Comparison of ENCODE assay signal across 8 cellular contexts in the genomic region with DNA sequence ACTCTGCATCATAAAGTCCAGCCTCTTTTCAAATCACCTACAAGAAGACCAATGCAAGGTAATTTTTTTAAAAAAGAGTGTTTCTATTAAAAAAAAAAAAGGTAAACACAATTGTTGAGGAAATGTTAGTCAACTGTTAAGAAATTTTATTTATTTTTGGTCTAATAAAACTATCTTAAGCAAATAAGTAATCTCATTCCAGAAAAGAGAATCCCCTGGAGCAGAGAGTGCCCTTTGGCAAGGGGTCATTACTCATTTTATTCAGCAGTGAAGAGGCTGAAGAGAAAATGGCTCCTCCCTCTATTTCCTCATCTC.
A peak's percentile ranks its signal among the peaks of the same experiment; 100 is the strongest.
DNase-seq lines count a peak whose midpoint lies in the region; ATAC-seq, FAIRE-seq and TF ChIP-seq lines count a peak whose summit lies in the region.

No MANE protein-coding gene starts in this region.

- dilution Hi-C loops in keratinocyte (cut with MboI; ENCODE audit: extremely low pct_ligation_motif_present, low sequenced_read_pairs), result no loop called here

- no peak for TF ChIP-seq POLR2A in HCT116 (IDR thresholded peaks at IDR 0.05; ENCODE audit: borderline replicate concordance, extremely low read depth, insufficient read depth, insufficient read length)

- no peaks in the 10 kb centered on the region for H3K9me1 ChIP-seq in keratinocyte (ENCODE audit: control insufficient read depth, extremely low read depth, insufficient read depth, low read length)

- peak overlapping the region; percentile 65 for H3K9ac ChIP-seq in HCT116 (ENCODE audit: low read length)
- H3K9ac ChIP-seq in keratinocyte (ENCODE audit: control insufficient read depth, extremely low read depth, insufficient read depth, low read length), result peak overlapping the region; percentile 86

- no peaks in the 10 kb centered on the region for H3K9me2 ChIP-seq in HCT116 (ENCODE audit: insufficient read depth)

- no peaks in the 10 kb centered on the region for H3K79me2 ChIP-seq in HCT116 (ENCODE audit: insufficient read depth, low read length)
- H3K79me2 ChIP-seq in keratinocyte (ENCODE audit: control insufficient read depth, insufficient read depth, low read length), result no peaks in the 10 kb centered on the region

- no peak for TF ChIP-seq CTCF in AG09319 (IDR thresholded peaks at IDR 0.05; ENCODE audit: low read depth, low read length)
- TF ChIP-seq CTCF in HCT116 (IDR thresholded peaks at IDR 0.05 in 2 of 3, conservative IDR thresholded peaks at IDR 0.05 in 1 of 3; ENCODE audit: borderline replicate concordance in 1 of 3, insufficient read depth in 1 of 3, low read depth in 2 of 3, low read length in 2 of 3), result no peak
- TF ChIP-seq CTCF in keratinocyte (optimal IDR thresholded peaks at IDR 0.05 in 1 of 3, IDR thresholded peaks at IDR 0.05 in 1 of 3, conservative IDR thresholded peaks at IDR 0.05 in 1 of 3; ENCODE audit: extremely low read depth in 1 of 3, insufficient read depth in 2 of 3, low read length in 3 of 3), result no peak
- TF ChIP-seq CTCF in GM13976 (IDR thresholded peaks at IDR 0.05; ENCODE audit: borderline replicate concordance, control extremely low read depth, extremely low read depth, insufficient read depth, missing control alignments), result no peak

- POLR2A ChIA-PET in HCT116 (lab: Charles Lee), result interaction anchor here (1.0 to 1.9 kb wide), 4 partner anchors 8 to 273 kb away, joined by 3 to 9 read pairs (median 4); a partner anchor contains a TSS

- H3K36me3 ChIP-seq in HCT116 (ENCODE audit: control insufficient read depth in 1 of 2, insufficient read depth in 2 of 2, low read length in 2 of 2) (peaks cover 3 to 14% of the 10 kb centered on the region in 2 experiments; a peak in 3 of 4 replicates), keratinocyte (ENCODE audit: control insufficient read depth in 2 of 2, extremely low read depth in 1 of 2, insufficient read depth in 2 of 2, low read length in 2 of 2) (peaks cover 6 to 21% of the 10 kb centered on the region in 2 experiments)

- in situ Hi-C loops in GM13976 (cut with MboI; ENCODE audit: low sequenced_read_pairs, unreplicated experiment), result loop anchor here (10.0 kb wide), 1 partner anchor 164 kb away; a partner anchor contains a TSS

- no peak for TF ChIP-seq RAD21 in HCT116 (IDR thresholded peaks at IDR 0.05; ENCODE audit: low read depth)

- no peaks in the 10 kb centered on the region for H3K27me3 ChIP-seq in HCT116 (ENCODE audit: insufficient read depth, low read length)
- no peaks in the 10 kb centered on the region for H3K27me3 ChIP-seq in keratinocyte (ENCODE audit: control insufficient read depth, extremely low read depth, insufficient read depth, low read length)

- H3K4me1 ChIP-seq in HCT116 (ENCODE audit: control insufficient read depth in 1 of 2, insufficient read depth in 2 of 2, low read length in 2 of 2), result peaks cover 54 to 60% of the 10 kb centered on the region in 2 experiments
- H3K4me1 ChIP-seq in keratinocyte (ENCODE audit: control insufficient read depth, extremely low read depth, insufficient read depth, low read length), result peaks cover 37% of the 10 kb centered on the region

- H3K9me3 ChIP-seq in HCT116 (ENCODE audit: control insufficient read depth in 1 of 2, insufficient read depth in 1 of 2, low read depth in 1 of 2, low read length in 2 of 2) (no peaks in the 10 kb centered on the region), keratinocyte (ENCODE audit: control insufficient read depth, low read depth, low read length) (no peaks in the 10 kb centered on the region)

- intact Hi-C loops in HCT116 (cut with micrococcal nuclease), result loop anchor here (1.0 to 5.0 kb wide), 5 partner anchors 61 to 273 kb away; a partner anchor contains a TSS

- ATAC-seq in HCT116, result peak; percentile 53
- no peak for ATAC-seq in GM21390 (IDR thresholded peaks at IDR 0.05; ENCODE audit: unreplicated experiment)
- ATAC-seq in HG02970 (IDR thresholded peaks at IDR 0.05; ENCODE audit: low FRiP score, unreplicated experiment), result no peak

- no peak for FAIRE-seq in keratinocyte (lab: Jason Lieb, UNC)

- H3K4me2 ChIP-seq in HCT116 (ENCODE audit: low read length), result peak overlapping the region; percentile 71
- peak overlapping the region; percentile 81 for H3K4me2 ChIP-seq in keratinocyte (ENCODE audit: control insufficient read depth, extremely low read depth, insufficient read depth, low read depth, low read length)

- no peak overlapping the region for H2AFZ ChIP-seq in HCT116 (ENCODE audit: low read depth, low read length, poor library complexity, severe bottlenecking)
- H2AFZ ChIP-seq in keratinocyte (ENCODE audit: control insufficient read depth, low read length), result no peak overlapping the region

- CTCF ChIA-PET in HCT116 (lab: Charles Lee), result interaction anchor here (0.8 to 3.2 kb wide), 11 partner anchors 9 to 273 kb away, joined by 3 to 26 read pairs (median 8); a partner anchor contains a TSS

- DNase-seq in AG09319 (ENCODE audit: extremely low read depth, low read depth) (peak; percentile 63), HCT116 (ENCODE audit: low read depth, low spot score) (no peak), SKM-1 treated with dmso at 0.1 percent for 144 hours (lab: John Stamatoyannopoulos, UW; ENCODE audit: unreplicated experiment) (peak; percentile 65), keratinocyte (ENCODE audit: low read depth, low spot score) (no peak), CD1c-positive myeloid dendritic cell (ENCODE audit: extremely low spot score) (no peak), GM13976 (ENCODE audit: low spot score) (no peak)

- RAD21 ChIA-PET in HCT116 (lab: Charles Lee; ENCODE audit: low non-redundant PET in 1 of 2, low total read pairs in 2 of 2, uncharacterized antibody in 2 of 2, unreplicated experiment in 2 of 2), result interaction anchor here (1.0 to 1.8 kb wide), 3 partner anchors 161 to 273 kb away, joined by 3 to 6 read pairs (median 5); no protein-coding TSS in a partner anchor

- H3K27ac ChIP-seq in HCT116 (ENCODE audit: low read depth, low read length) (peak overlapping the region; percentile 84), keratinocyte (ENCODE audit: control insufficient read depth, insufficient read depth, low read length) (peak overlapping the region; percentile 99)

- H3K4me3 ChIP-seq in HCT116 (replicated peaks in 1 of 2; ENCODE audit: low read depth in 1 of 2, low read length in 2 of 2) (peak overlapping the region in 1 of 2 experiments; percentile 35; a peak in 2 of 4 replicates), keratinocyte (ENCODE audit: control insufficient read depth in 2 of 3, extremely low read depth in 1 of 3, insufficient read depth in 2 of 3, low read depth in 1 of 3, low read length in 3 of 3) (no peak overlapping the region)

- BruUV-seq in HCT116 (replicated peaks; lab: Mats Ljungman, UMichigan), result TSS peak; percentile 22

- H4K20me1 ChIP-seq in HCT116 (ENCODE audit: insufficient read depth) (no peaks in the 10 kb centered on the region), keratinocyte (ENCODE audit: control insufficient read depth, extremely low read depth, insufficient read depth, low read length) (no peaks in the 10 kb centered on the region)

TF ChIP-seq in HCT116, 20 proteins besides CTCF, POLR2A, EP300 and RAD21:
- peak; percentile 66 for TF ChIP-seq YY1 (IDR thresholded peaks at IDR 0.05; ENCODE audit: extremely low read depth, insufficient replicate concordance, low read depth, low read length)
- TF ChIP-seq JUND (IDR thresholded peaks at IDR 0.05), result no peak
- TF ChIP-seq SP1 (IDR thresholded peaks at IDR 0.05; ENCODE audit: low read depth), result peak; percentile 28; the same call in 1 of the 2 replicates
- no peak for TF ChIP-seq TCF7L2 (IDR thresholded peaks at IDR 0.05; ENCODE audit: borderline replicate concordance, extremely low read depth, insufficient read depth, insufficient read length)
- TF ChIP-seq, protein P1, sequence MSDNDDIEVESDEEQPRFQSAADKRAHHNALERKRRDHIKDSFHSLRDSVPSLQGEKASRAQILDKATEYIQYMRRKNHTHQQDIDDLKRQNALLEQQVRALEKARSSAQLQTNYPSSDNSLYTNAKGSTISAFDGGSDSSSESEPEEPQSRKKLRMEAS (IDR thresholded peaks at IDR 0.05), result no peak
- TF ChIP-seq EZH2 (IDR thresholded peaks at IDR 0.05), result no peak
- no peak for TF ChIP-seq POLR2AphosphoS5 (IDR thresholded peaks at IDR 0.05; ENCODE audit: low read depth, low read length)
- TF ChIP-seq ELF1 (IDR thresholded peaks at IDR 0.05; ENCODE audit: borderline replicate concordance, low read depth), result no peak

Comparison
In these comparisons a context has a peak if more than half of its experiments do, and no peak if none do; other contexts are left out.
1. DNase-seq: peak in AG09319 (single experiment) and SKM-1 treated with dmso at 0.1 percent for 144 hours (single experiment); none in HCT116 (single experiment), keratinocyte (single experiment), CD1c-positive myeloid dendritic cell (single experiment) and GM13976 (single experiment).